ENCODE assay signal across 8 cellular contexts in genomic region chr7:73308665-73309214, GRCh38. TPM values are rescaled to one million over a fixed set of nuclear protein-coding genes. Genes with fewer than 3 reads are reported as not detected.
DNase-seq lines count a peak whose midpoint lies in the region; ATAC-seq and TF ChIP-seq lines count a peak whose summit lies in the region.

NSUN5 (minus strand) TSS chr7:73308826; CDS start chr7:73308790, 36 bp downstream.

- peaks cover 52% of the 10 kb centered on the region for H3K36me3 Mint-ChIP-seq in activated T-helper 17 cell treated with anti-CD3 and anti-CD28 coated beads, Interleukin-2, amount 50 U/mL, for 72 hours (ENCODE audit: low read depth)

- peak; percentile 91 for ATAC-seq in GM21619 (IDR thresholded peaks at IDR 0.05; ENCODE audit: unreplicated experiment)
- ATAC-seq in activated T-helper 17 cell treated with anti-CD3 and anti-CD28 coated beads, Interleukin-2, amount 50 U/mL, for 72 hours (replicated peaks), result peak; percentile 98

- in situ Hi-C loops in KBM-7 (cut with MboI; ENCODE audit: low pct_unique_long_range_greater_than_20kb, low sequenced_read_pairs), result no loop called here

- no peaks in the 10 kb centered on the region for H3K36me3 ChIP-seq in neural cell (ENCODE audit: insufficient read depth, low read length)
- H3K36me3 ChIP-seq in stomach, result peaks cover 18 to 37% (median 34%) of the 10 kb centered on the region in 4 donors

- TF ChIP-seq CTCF in RWPE1 (conservative IDR thresholded peaks at IDR 0.05; ENCODE audit: low read depth), result no peak
- TF ChIP-seq CTCF in fibroblast of villous mesenchyme (IDR thresholded peaks at IDR 0.05; ENCODE audit: insufficient read depth, low read depth, low read length), result no peak
- no peak for TF ChIP-seq CTCF in neural cell (IDR thresholded peaks at IDR 0.05; ENCODE audit: poor library complexity, severe bottlenecking)
- no peak for TF ChIP-seq CTCF in stomach (IDR thresholded peaks at IDR 0.05)

- H3K27ac ChIP-seq in RWPE1, result peak within 1 kb of the TSS; percentile 80
- H3K27ac ChIP-seq in neural cell (ENCODE audit: low read length), result no peak within 1 kb of the TSS
- peak within 1 kb of the TSS; percentile 67 to 82 (median 79) for H3K27ac ChIP-seq in stomach

- H2AFZ ChIP-seq in neural cell (ENCODE audit: low read depth, low read length), result peak within 1 kb of the TSS; percentile 51

- H3F3A ChIP-seq in neural cell (ENCODE audit: insufficient read depth, low read length, poor library complexity, severe bottlenecking), result no peaks in the 10 kb centered on the region

- H3K4me1 Mint-ChIP-seq in activated T-helper 17 cell treated with anti-CD3 and anti-CD28 coated beads, Interleukin-2, amount 50 U/mL, for 72 hours, result peaks cover 14% of the 10 kb centered on the region

- H3K27me3 ChIP-seq in neural cell (ENCODE audit: insufficient read depth, low read depth, low read length) (no peaks in the 10 kb centered on the region), stomach (no peaks in the 10 kb centered on the region)

- H3K9me3 Mint-ChIP-seq in activated T-helper 17 cell treated with anti-CD3 and anti-CD28 coated beads, Interleukin-2, amount 50 U/mL, for 72 hours, result no peaks in the 10 kb centered on the region

- DNase-seq in DMS153 treated with DMSO at 0.1 percent for 48 hours (lab: John Stamatoyannopoulos, UW; ENCODE audit: unreplicated experiment), result peak; percentile 74
- peak; percentile 79 for DNase-seq in KBM-7
- peak; percentile 72 for DNase-seq in RWPE1 (ENCODE audit: low spot score)
- DNase-seq in fibroblast of villous mesenchyme (ENCODE audit: low read depth), result peak; percentile 70
- DNase-seq in stomach, result peak; percentile 91

- no peak for TF ChIP-seq RAD21 in neural cell (conservative IDR thresholded peaks at IDR 0.05)

- POLR2A ChIA-PET in RWPE1 (lab: Yijun Ruan, JAX; ENCODE audit: low non-redundant PET), result interaction anchor here (0.7 kb wide), 1 partner anchor 137 kb away, joined by 6 read pairs; no protein-coding TSS in a partner anchor

- no peaks in the 10 kb centered on the region for H4K20me1 ChIP-seq in neural cell (ENCODE audit: insufficient read depth)

- no peaks in the 10 kb centered on the region for H3K9me2 ChIP-seq in neural cell (ENCODE audit: insufficient read depth, low read length)

- peak within 1 kb of the TSS; percentile 73 for H3K4me3 ChIP-seq in fibroblast of villous mesenchyme (ENCODE audit: low read depth, low read length)
- peak within 1 kb of the TSS; percentile 84 for H3K4me3 ChIP-seq in neural cell (ENCODE audit: low read length)
- peak within 1 kb of the TSS; percentile 62 to 94 (median 70) for H3K4me3 ChIP-seq in stomach

- peak within 1 kb of the TSS; percentile 66 for H3K9ac ChIP-seq in neural cell (ENCODE audit: low read length)

- 12 to 49% (median 14%) methylated on average over 11 to 40 of the region's 40 CpGs for WGBS in stomach, 5 donors

- H3K4me2 ChIP-seq in neural cell (ENCODE audit: low read length), result peak within 1 kb of the TSS; percentile 19

- no peaks in the 10 kb centered on the region for H3K79me2 ChIP-seq in neural cell (replicated peaks; ENCODE audit: insufficient read depth, low read length)

- H3K4me1 ChIP-seq in stomach, result peaks cover 8 to 22% (median 20%) of the 10 kb centered on the region in 4 donors

- H3K27ac Mint-ChIP-seq in activated T-helper 17 cell treated with anti-CD3 and anti-CD28 coated beads, Interleukin-2, amount 50 U/mL, for 72 hours, result peak within 1 kb of the TSS; percentile 97

- H3K4me3 Mint-ChIP-seq in activated T-helper 17 cell treated with anti-CD3 and anti-CD28 coated beads, Interleukin-2, amount 50 U/mL, for 72 hours, result peak within 1 kb of the TSS; percentile 95

- no peaks in the 10 kb centered on the region for H3K27me3 Mint-ChIP-seq in activated T-helper 17 cell treated with anti-CD3 and anti-CD28 coated beads, Interleukin-2, amount 50 U/mL, for 72 hours

- H3K9me3 ChIP-seq in neural cell (ENCODE audit: low read length), result no peaks in the 10 kb centered on the region
- no peaks in the 10 kb centered on the region for H3K9me3 ChIP-seq in stomach

- CTCF ChIA-PET in RWPE1 (lab: Yijun Ruan, JAX), result no interaction called here

- TF ChIP-seq EP300 in neural cell (conservative IDR thresholded peaks at IDR 0.05; ENCODE audit: poor library complexity, severe bottlenecking) (no peak), stomach (IDR thresholded peaks at IDR 0.05) (no peak)

- TF ChIP-seq POLR2A in stomach (IDR thresholded peaks at IDR 0.05), result no peak

- intact Hi-C loops in stomach (cut with DNase I; ENCODE audit: low total_unique reads), result no loop called here

TF ChIP-seq in neural cell, 6 proteins besides CTCF, POLR2A, EP300 and RAD21:
- TF ChIP-seq MXI1 (conservative IDR thresholded peaks at IDR 0.05; ENCODE audit: poor library complexity, severe bottlenecking), result peak; percentile 90
- TF ChIP-seq REST (IDR thresholded peaks at IDR 0.05; ENCODE audit: borderline replicate concordance), result no peak
- no peak for TF ChIP-seq SMC3 (conservative IDR thresholded peaks at IDR 0.05; ENCODE audit: poor library complexity)
- peak; percentile 72 for TF ChIP-seq POLR2AphosphoS5 (IDR thresholded peaks at IDR 0.05)
- TF ChIP-seq EZH2 (IDR thresholded peaks at IDR 0.05; ENCODE audit: borderline replicate concordance, insufficient read depth, low read length, poor library complexity, severe bottlenecking), result no peak
- no peak for TF ChIP-seq TAF1 (IDR thresholded peaks at IDR 0.05; ENCODE audit: low read depth)
TF ChIP-seq in neural cell: peak in this region for 2.

RNA-seq across cellular contexts. Expression of gene NSUN5, which starts in this region (rescaled TPM):
- total RNA-seq in activated T-helper 17 cell treated with anti-CD3 and anti-CD28 coated beads, Interleukin-2, amount 50 U/mL, for 72 hours, result 10 to 100 TPM; 32.2 to 48.4 TPM
- total RNA-seq in fibroblast of villous mesenchyme, result 13.2 and 14.7 TPM in 2 replicates
- 70.0 and 75.7 TPM in 2 replicates for polyA plus RNA-seq in neural cell
- 32.4 and 37.3 TPM in 2 replicates for polyA minus RNA-seq in neural cell
- 10 to 100 TPM in 3 of 5 donors, 1 to 10 TPM in 1, not detected in 1; 6.7 to 97.3 (median 16.5) TPM for total RNA-seq in stomach
- polyA plus RNA-seq in stomach, result 10 to 100 TPM; 22.4 to 26.9 (median 24.6) TPM
